24 cellular contexts compared by ENCODE assay signal in genomic region chr17:14356043-14356637, GRCh38. TPM values are rescaled to one million over a fixed set of nuclear protein-coding genes. Genes with fewer than 3 reads are reported as not detected.
DNase-seq lines count a peak whose midpoint lies in the region; TF ChIP-seq lines count a peak whose summit lies in the region.
"Had no signal": no experiment of that assay in that cellular context is flagged by ENCODE, and none has a peak within 500 bp of the region (broad histone marks: within the 10 kb centered on the region; RNA-seq: fewer than 3 reads in every experiment).

No MANE protein-coding gene starts in this region.

- peaks cover 17 to 30% (median 22%) of the 10 kb centered on the region in 11 experiments; a peak in 21 of 22 replicates for H3K9me3 ChIP-seq in BLaER1 treated with 17β-estradiol and CSF1 and Interleukin-3, amounts not matched to agents 10 nM and 100 nM (replicated peaks in 1 of 11)
- no peaks in the 10 kb centered on the region for H3K9me3 ChIP-seq in NT2/D1 (ENCODE audit: insufficient read depth, low read length)
- no peaks in the 10 kb centered on the region for H3K9me3 ChIP-seq in iPS-20b (ENCODE audit: insufficient read depth, low read depth, low read length)
- peaks cover 0 to 3% (median 0%) of the 10 kb centered on the region in 4 donors for H3K9me3 ChIP-seq in esophagus muscularis mucosa
- H3K9me3 ChIP-seq: HAP-1, Peyer's patch, SJCRH30 had no signal

- CTCF ChIA-PET in activated CD4-positive, alpha-beta memory T cell treated with anti-CD3 and anti-CD28 coated beads for 36 hours (lab: Charles Lee) = no interaction called here

- TF ChIP-seq POLR2A in esophagus muscularis mucosa (IDR thresholded peaks at IDR 0.05; ENCODE audit: low read depth) = no peak

- H3K4me1 Mint-ChIP-seq in activated CD4-positive, alpha-beta memory T cell treated with anti-CD3 and anti-CD28 coated beads for 36 hours (ENCODE audit: low read depth) = peaks cover 21% of the 10 kb centered on the region

- no peak for TF ChIP-seq EP300 in esophagus muscularis mucosa (IDR thresholded peaks at IDR 0.05)

- peak overlapping the region in 9 of 11 experiments; percentile 47 to 68 (median 58); a peak in 18 of 22 replicates for H3K4me2 ChIP-seq in BLaER1 treated with 17β-estradiol and CSF1 and Interleukin-3, amounts not matched to agents 10 nM and 100 nM

- no peaks in the 10 kb centered on the region for H3K36me3 Mint-ChIP-seq in activated CD4-positive, alpha-beta memory T cell treated with anti-CD3 and anti-CD28 coated beads for 36 hours
- H3K36me3 Mint-ChIP-seq: CD8-positive, alpha-beta memory T cell had no signal

- no peaks in the 10 kb centered on the region for H3K27me3 ChIP-seq in BLaER1 treated with 17β-estradiol and CSF1 and Interleukin-3, amounts not matched to agents 10 nM and 100 nM
- H3K27me3 ChIP-seq in NT2/D1 (ENCODE audit: insufficient read depth, insufficient read length) = no peaks in the 10 kb centered on the region
- no peaks in the 10 kb centered on the region for H3K27me3 ChIP-seq in iPS-20b (ENCODE audit: insufficient read depth, low read length)
- peaks cover 0 to 18% (median 0%) of the 10 kb centered on the region in 4 donors for H3K27me3 ChIP-seq in esophagus muscularis mucosa
- H3K27me3 ChIP-seq: Peyer's patch, SJCRH30 had no signal

- POLR2A ChIA-PET in activated CD4-positive, alpha-beta memory T cell treated with anti-CD3 and anti-CD28 coated beads for 36 hours (lab: Charles Lee) = no interaction called here

- no peaks in the 10 kb centered on the region for H3K27me3 Mint-ChIP-seq in activated CD4-positive, alpha-beta memory T cell treated with anti-CD3 and anti-CD28 coated beads for 36 hours

- H3K4me3 Mint-ChIP-seq in activated CD4-positive, alpha-beta memory T cell treated with anti-CD3 and anti-CD28 coated beads for 36 hours = no peak overlapping the region
- H3K4me3 Mint-ChIP-seq: CD8-positive, alpha-beta memory T cell had no signal

- intact Hi-C loops in activated CD4-positive, alpha-beta memory T cell treated with anti-CD3 and anti-CD28 coated beads for 36 hours (cut with micrococcal nuclease) = loop anchor here (5.0 kb wide), 1 partner anchor 71 kb away; no protein-coding TSS in a partner anchor
- intact Hi-C loops in esophagus muscularis mucosa (cut with DNase I) = no loop called here

- H4K20me1 ChIP-seq in BLaER1 treated with 17β-estradiol and CSF1 and Interleukin-3, amounts not matched to agents 10 nM and 100 nM = no peaks in the 10 kb centered on the region

- H3K27ac Mint-ChIP-seq in activated CD4-positive, alpha-beta memory T cell treated with anti-CD3 and anti-CD28 coated beads for 36 hours = no peak overlapping the region
- H3K27ac Mint-ChIP-seq: CD8-positive, alpha-beta memory T cell had no signal

- TF ChIP-seq CTCF in esophagus muscularis mucosa (IDR thresholded peaks at IDR 0.05) = no peak

- H3K4me3 ChIP-seq in BLaER1 treated with 17β-estradiol and CSF1 and Interleukin-3, amounts not matched to agents 10 nM and 100 nM = no peak overlapping the region
- H3K4me3 ChIP-seq in NT2/D1 (ENCODE audit: insufficient read length, low read depth) (no peak overlapping the region), iPS-20b (ENCODE audit: low read length) (peak overlapping the region; percentile 16; the same call in 1 of the 2 replicates), esophagus muscularis mucosa (no peak overlapping the region)
- H3K4me3 ChIP-seq: HAP-1, Peyer's patch, SJCRH30 had no signal

- peaks cover 0 to 4% (median 0%) of the 10 kb centered on the region in 11 experiments; a peak in 2 of 22 replicates for H3K36me3 ChIP-seq in BLaER1 treated with 17β-estradiol and CSF1 and Interleukin-3, amounts not matched to agents 10 nM and 100 nM
- H3K36me3 ChIP-seq in NT2/D1 (ENCODE audit: insufficient read depth, insufficient read length, low read length) = no peaks in the 10 kb centered on the region
- no peaks in the 10 kb centered on the region for H3K36me3 ChIP-seq in iPS-20b (ENCODE audit: insufficient read depth, low read depth, low read length)
- no peaks in the 10 kb centered on the region for H3K36me3 ChIP-seq in esophagus muscularis mucosa
- H3K36me3 ChIP-seq: HAP-1, Peyer's patch, SJCRH30 had no signal

- H3K27ac ChIP-seq in BLaER1 treated with 17β-estradiol and CSF1 and Interleukin-3, amounts not matched to agents 10 nM and 100 nM = no peak overlapping the region; a peak in 2 of 22 replicates
- H3K27ac ChIP-seq in iPS-20b (ENCODE audit: low read length) = peak overlapping the region; percentile 77
- H3K27ac ChIP-seq in esophagus muscularis mucosa (replicated peaks in 1 of 4) = no peak overlapping the region
- H3K27ac ChIP-seq: C4-2B, Peyer's patch, SJCRH30 had no signal

- H3K9ac ChIP-seq in BLaER1 treated with 17β-estradiol and CSF1 and Interleukin-3, amounts not matched to agents 10 nM and 100 nM = no peak overlapping the region
- H3K9ac ChIP-seq in NT2/D1 (ENCODE audit: insufficient read length, low read depth) (no peak overlapping the region), iPS-20b (ENCODE audit: low read depth, low read length) (peak overlapping the region; percentile 31; the same call in 1 of the 2 replicates)

- no peaks in the 10 kb centered on the region for H3K9me3 Mint-ChIP-seq in activated CD4-positive, alpha-beta memory T cell treated with anti-CD3 and anti-CD28 coated beads for 36 hours
- H3K9me3 Mint-ChIP-seq: CD8-positive, alpha-beta memory T cell had no signal

- 75% methylated on average over 8 of the region's 8 CpGs for WGBS in esophagus muscularis mucosa

- H3K4me1 ChIP-seq in BLaER1 treated with 17β-estradiol and CSF1 and Interleukin-3, amounts not matched to agents 10 nM and 100 nM = peaks cover 57 to 71% (median 66%) of the 10 kb centered on the region in 10 experiments
- no peaks in the 10 kb centered on the region for H3K4me1 ChIP-seq in NT2/D1 (ENCODE audit: insufficient read depth, insufficient read length)
- H3K4me1 ChIP-seq in iPS-20b (ENCODE audit: insufficient read depth, low read length) = peaks cover 13% of the 10 kb centered on the region; the same call in 1 of the 2 replicates
- peaks cover 0 to 9% (median 0%) of the 10 kb centered on the region in 4 donors for H3K4me1 ChIP-seq in esophagus muscularis mucosa
- H3K4me1 ChIP-seq: HAP-1, Peyer's patch had no signal

- DNase-seq in NT2/D1 (ENCODE audit: low read depth, low spot score) = peak; percentile 61
- DNase-seq in fibroblast of peridontal ligament (ENCODE audit: extremely low read depth) = peak; percentile 17
- DNase-seq in activated CD4-positive, alpha-beta memory T cell treated with anti-CD3 and anti-CD28 coated beads for 36 hours = no peak
- DNase-seq in RPMI8226 = no peak
- DNase-seq in esophagus muscularis mucosa (ENCODE audit: extremely low spot score) = no peak
- no peak for DNase-seq in activated CD8-positive, alpha-beta memory T cell treated with anti-CD3 and anti-CD28 coated beads, Interleukin-2, amount 50 U/mL, for 4 hours
- DNase-seq: 8988T; Calu3; CD8-positive, alpha-beta memory T cell; DMS153; GDM1; KG1; NCI-H1092; NCI-H1436 treated with DMSO at 0.1 percent for 48 hours; NCI-H1930; NCI-H226; NCI-H510A treated with DMSO at 0.1 percent for 48 hours; NCI-H748 treated with DMSO at 0.1 percent for 48 hours; Peyer's patch; SJCRH30 had no signal

RNA-seq across cellular contexts. Expression of gene HS3ST3B1, which starts 55.3 kb away (rescaled TPM):
- total RNA-seq in activated CD4-positive, alpha-beta memory T cell treated with anti-CD3 and anti-CD28 coated beads for 36 hours = 10 to 100 TPM; 13.4 to 13.9 TPM
- total RNA-seq in esophagus muscularis mucosa = 1 to 10 TPM; 2.5 to 5.5 (median 3.3) TPM

Comparison
In these comparisons a context has a peak if more than half of its experiments do, and no peak if none do; other contexts are left out.
1. DNase-seq: peak in NT2/D1 (single experiment) and fibroblast of peridontal ligament (single experiment); none in activated CD4-positive, alpha-beta memory T cell treated with anti-CD3 and anti-CD28 coated beads for 36 hours (single experiment), RPMI8226 (single experiment), esophagus muscularis mucosa (single experiment) and activated CD8-positive, alpha-beta memory T cell treated with anti-CD3 and anti-CD28 coated beads, Interleukin-2, amount 50 U/mL, for 4 hours (single experiment).